10 cellular contexts compared by ENCODE assay signal in genomic region chr21:32581732-32582131, GRCh38. TPM values are rescaled to one million over a fixed set of nuclear protein-coding genes. Genes with fewer than 3 reads are reported as not detected.
"Had no signal": no experiment of that assay in that cellular context is flagged by ENCODE, and none has a peak within 500 bp of the region (broad histone marks: within the 10 kb centered on the region; RNA-seq: fewer than 3 reads in every experiment).

No MANE protein-coding gene starts in this region.

- H3K9me3 Mint-ChIP-seq: HFFc6, IgD-negative memory B cell had no signal

- FAIRE-seq: HepG2 had no signal

- H3K36me3 ChIP-seq: HAP-1 had no signal

- H3K27ac Mint-ChIP-seq: HFFc6, IgD-negative memory B cell had no signal

- H3K4me1 ChIP-seq: HAP-1 had no signal

- H3K9me3 ChIP-seq: HAP-1 had no signal

- DNase-seq: GM23248, GOT3, H7, HFFc6 had no signal

- H3K9ac ChIP-seq: GM23248 had no signal

- ATAC-seq: HCT116, HepG2 had no signal

- H3K27ac ChIP-seq: GM23248, HL-60 had no signal

- H3K36me3 Mint-ChIP-seq: IgD-negative memory B cell had no signal

- H2AFZ ChIP-seq: GM23248 had no signal

- H3K4me1 Mint-ChIP-seq: IgD-negative memory B cell had no signal

- H3K4me3 ChIP-seq: GM23248, HAP-1 had no signal

- H3K4me3 Mint-ChIP-seq: HFFc6, IgD-negative memory B cell had no signal

RNA-seq across cellular contexts. Expression of gene TCP10L, which starts 3.6 kb away (rescaled TPM):
- total RNA-seq: H4, H7 had no signal
- polyA plus RNA-seq: GM23248 had no signal
